2 cellular contexts compared by ENCODE assay signal in the genomic region with DNA sequence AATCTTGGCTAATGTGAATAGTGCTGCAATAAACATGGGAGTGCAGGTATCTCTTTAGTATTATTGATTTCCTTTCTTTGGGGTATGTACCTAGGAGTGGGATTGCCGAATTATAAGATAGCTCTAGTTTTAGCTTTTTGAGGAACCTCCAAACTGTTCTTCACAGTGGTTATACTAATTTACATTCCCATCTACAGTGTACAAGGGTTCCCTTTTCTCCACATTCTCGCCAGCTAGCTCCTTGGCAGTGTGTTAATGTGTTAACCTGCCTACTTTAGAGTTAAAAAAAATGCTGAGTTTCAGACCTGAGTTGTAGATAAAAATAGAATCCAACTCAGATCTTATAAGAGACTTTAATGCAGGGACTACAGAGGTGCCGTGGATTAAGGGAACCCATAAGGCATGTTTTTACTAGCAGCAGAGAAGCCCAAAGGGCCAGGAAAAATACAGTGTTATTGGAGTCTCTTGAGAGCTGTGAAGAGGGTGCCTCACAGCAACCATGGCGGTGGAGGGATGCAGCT.
TF ChIP-seq lines count a peak whose summit lies in the region.

No MANE protein-coding gene starts in this region.

TF ChIP-seq in GM23338, 12 proteins besides CTCF, POLR2A, EP300 and RAD21 (continued from another document):
- TF ChIP-seq CREB1 (CRISPR knock-in tag; IDR thresholded peaks at IDR 0.05; ENCODE audit: low read depth): no peak

TF ChIP-seq in WTC11, 78 proteins besides CTCF, POLR2A, EP300 and RAD21 (continued from another document):
- TF ChIP-seq, protein P1, sequence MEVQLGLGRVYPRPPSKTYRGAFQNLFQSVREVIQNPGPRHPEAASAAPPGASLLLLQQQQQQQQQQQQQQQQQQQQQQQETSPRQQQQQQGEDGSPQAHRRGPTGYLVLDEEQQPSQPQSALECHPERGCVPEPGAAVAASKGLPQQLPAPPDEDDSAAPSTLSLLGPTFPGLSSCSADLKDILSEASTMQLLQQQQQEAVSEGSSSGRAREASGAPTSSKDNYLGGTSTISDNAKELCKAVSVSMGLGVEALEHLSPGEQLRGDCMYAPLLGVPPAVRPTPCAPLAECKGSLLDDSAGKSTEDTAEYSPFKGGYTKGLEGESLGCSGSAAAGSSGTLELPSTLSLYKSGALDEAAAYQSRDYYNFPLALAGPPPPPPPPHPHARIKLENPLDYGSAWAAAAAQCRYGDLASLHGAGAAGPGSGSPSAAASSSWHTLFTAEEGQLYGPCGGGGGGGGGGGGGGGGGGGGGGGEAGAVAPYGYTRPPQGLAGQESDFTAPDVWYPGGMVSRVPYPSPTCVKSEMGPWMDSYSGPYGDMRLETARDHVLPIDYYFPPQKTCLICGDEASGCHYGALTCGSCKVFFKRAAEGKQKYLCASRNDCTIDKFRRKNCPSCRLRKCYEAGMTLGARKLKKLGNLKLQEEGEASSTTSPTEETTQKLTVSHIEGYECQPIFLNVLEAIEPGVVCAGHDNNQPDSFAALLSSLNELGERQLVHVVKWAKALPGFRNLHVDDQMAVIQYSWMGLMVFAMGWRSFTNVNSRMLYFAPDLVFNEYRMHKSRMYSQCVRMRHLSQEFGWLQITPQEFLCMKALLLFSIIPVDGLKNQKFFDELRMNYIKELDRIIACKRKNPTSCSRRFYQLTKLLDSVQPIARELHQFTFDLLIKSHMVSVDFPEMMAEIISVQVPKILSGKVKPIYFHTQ (CRISPR knock-in tag; IDR thresholded peaks at IDR 0.05): no peak
- no peak for TF ChIP-seq TEAD1 (CRISPR knock-in tag; IDR thresholded peaks at IDR 0.05)
- TF ChIP-seq MXD4 (CRISPR knock-in tag; IDR thresholded peaks at IDR 0.05; ENCODE audit: borderline replicate concordance): no peak
- no peak for TF ChIP-seq ZNF263 (CRISPR knock-in tag; IDR thresholded peaks at IDR 0.05; ENCODE audit: low read depth)
- no peak for TF ChIP-seq ZNF219 (CRISPR knock-in tag; IDR thresholded peaks at IDR 0.05; ENCODE audit: borderline replicate concordance)
- TF ChIP-seq, protein P2, sequence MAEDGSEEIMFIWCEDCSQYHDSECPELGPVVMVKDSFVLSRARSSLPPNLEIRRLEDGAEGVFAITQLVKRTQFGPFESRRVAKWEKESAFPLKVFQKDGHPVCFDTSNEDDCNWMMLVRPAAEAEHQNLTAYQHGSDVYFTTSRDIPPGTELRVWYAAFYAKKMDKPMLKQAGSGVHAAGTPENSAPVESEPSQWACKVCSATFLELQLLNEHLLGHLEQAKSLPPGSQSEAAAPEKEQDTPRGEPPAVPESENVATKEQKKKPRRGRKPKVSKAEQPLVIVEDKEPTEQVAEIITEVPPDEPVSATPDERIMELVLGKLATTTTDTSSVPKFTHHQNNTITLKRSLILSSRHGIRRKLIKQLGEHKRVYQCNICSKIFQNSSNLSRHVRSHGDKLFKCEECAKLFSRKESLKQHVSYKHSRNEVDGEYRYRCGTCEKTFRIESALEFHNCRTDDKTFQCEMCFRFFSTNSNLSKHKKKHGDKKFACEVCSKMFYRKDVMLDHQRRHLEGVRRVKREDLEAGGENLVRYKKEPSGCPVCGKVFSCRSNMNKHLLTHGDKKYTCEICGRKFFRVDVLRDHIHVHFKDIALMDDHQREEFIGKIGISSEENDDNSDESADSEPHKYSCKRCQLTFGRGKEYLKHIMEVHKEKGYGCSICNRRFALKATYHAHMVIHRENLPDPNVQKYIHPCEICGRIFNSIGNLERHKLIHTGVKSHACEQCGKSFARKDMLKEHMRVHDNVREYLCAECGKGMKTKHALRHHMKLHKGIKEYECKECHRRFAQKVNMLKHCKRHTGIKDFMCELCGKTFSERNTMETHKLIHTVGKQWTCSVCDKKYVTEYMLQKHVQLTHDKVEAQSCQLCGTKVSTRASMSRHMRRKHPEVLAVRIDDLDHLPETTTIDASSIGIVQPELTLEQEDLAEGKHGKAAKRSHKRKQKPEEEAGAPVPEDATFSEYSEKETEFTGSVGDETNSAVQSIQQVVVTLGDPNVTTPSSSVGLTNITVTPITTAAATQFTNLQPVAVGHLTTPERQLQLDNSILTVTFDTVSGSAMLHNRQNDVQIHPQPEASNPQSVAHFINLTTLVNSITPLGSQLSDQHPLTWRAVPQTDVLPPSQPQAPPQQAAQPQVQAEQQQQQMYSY (CRISPR knock-in tag; IDR thresholded peaks at IDR 0.05): no peak
- TF ChIP-seq ZNF416 (CRISPR knock-in tag; IDR thresholded peaks at IDR 0.05): no peak
- TF ChIP-seq SMAD3 (CRISPR knock-in tag; IDR thresholded peaks at IDR 0.05; ENCODE audit: borderline replicate concordance): no peak
- no peak for TF ChIP-seq SP1 (CRISPR knock-in tag; conservative IDR thresholded peaks at IDR 0.05)
- TF ChIP-seq, protein P3, sequence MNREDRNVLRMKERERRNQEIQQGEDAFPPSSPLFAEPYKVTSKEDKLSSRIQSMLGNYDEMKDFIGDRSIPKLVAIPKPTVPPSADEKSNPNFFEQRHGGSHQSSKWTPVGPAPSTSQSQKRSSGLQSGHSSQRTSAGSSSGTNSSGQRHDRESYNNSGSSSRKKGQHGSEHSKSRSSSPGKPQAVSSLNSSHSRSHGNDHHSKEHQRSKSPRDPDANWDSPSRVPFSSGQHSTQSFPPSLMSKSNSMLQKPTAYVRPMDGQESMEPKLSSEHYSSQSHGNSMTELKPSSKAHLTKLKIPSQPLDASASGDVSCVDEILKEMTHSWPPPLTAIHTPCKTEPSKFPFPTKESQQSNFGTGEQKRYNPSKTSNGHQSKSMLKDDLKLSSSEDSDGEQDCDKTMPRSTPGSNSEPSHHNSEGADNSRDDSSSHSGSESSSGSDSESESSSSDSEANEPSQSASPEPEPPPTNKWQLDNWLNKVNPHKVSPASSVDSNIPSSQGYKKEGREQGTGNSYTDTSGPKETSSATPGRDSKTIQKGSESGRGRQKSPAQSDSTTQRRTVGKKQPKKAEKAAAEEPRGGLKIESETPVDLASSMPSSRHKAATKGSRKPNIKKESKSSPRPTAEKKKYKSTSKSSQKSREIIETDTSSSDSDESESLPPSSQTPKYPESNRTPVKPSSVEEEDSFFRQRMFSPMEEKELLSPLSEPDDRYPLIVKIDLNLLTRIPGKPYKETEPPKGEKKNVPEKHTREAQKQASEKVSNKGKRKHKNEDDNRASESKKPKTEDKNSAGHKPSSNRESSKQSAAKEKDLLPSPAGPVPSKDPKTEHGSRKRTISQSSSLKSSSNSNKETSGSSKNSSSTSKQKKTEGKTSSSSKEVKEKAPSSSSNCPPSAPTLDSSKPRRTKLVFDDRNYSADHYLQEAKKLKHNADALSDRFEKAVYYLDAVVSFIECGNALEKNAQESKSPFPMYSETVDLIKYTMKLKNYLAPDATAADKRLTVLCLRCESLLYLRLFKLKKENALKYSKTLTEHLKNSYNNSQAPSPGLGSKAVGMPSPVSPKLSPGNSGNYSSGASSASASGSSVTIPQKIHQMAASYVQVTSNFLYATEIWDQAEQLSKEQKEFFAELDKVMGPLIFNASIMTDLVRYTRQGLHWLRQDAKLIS (CRISPR knock-in tag; IDR thresholded peaks at IDR 0.05; ENCODE audit: borderline replicate concordance): no peak
- TF ChIP-seq, protein P4, sequence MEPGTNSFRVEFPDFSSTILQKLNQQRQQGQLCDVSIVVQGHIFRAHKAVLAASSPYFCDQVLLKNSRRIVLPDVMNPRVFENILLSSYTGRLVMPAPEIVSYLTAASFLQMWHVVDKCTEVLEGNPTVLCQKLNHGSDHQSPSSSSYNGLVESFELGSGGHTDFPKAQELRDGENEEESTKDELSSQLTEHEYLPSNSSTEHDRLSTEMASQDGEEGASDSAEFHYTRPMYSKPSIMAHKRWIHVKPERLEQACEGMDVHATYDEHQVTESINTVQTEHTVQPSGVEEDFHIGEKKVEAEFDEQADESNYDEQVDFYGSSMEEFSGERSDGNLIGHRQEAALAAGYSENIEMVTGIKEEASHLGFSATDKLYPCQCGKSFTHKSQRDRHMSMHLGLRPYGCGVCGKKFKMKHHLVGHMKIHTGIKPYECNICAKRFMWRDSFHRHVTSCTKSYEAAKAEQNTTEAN (CRISPR knock-in tag; IDR thresholded peaks at IDR 0.05): no peak
- TF ChIP-seq, protein P5, sequence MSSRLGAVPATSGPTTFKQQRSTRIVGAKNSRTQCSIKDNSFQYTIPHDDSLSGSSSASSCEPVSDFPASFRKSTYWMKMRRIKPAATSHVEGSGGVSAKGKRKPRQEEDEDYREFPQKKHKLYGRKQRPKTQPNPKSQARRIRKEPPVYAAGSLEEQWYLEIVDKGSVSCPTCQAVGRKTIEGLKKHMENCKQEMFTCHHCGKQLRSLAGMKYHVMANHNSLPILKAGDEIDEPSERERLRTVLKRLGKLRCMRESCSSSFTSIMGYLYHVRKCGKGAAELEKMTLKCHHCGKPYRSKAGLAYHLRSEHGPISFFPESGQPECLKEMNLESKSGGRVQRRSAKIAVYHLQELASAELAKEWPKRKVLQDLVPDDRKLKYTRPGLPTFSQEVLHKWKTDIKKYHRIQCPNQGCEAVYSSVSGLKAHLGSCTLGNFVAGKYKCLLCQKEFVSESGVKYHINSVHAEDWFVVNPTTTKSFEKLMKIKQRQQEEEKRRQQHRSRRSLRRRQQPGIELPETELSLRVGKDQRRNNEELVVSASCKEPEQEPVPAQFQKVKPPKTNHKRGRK (CRISPR knock-in tag; IDR thresholded peaks at IDR 0.05; ENCODE audit: borderline replicate concordance): no peak
- TF ChIP-seq, protein P6, sequence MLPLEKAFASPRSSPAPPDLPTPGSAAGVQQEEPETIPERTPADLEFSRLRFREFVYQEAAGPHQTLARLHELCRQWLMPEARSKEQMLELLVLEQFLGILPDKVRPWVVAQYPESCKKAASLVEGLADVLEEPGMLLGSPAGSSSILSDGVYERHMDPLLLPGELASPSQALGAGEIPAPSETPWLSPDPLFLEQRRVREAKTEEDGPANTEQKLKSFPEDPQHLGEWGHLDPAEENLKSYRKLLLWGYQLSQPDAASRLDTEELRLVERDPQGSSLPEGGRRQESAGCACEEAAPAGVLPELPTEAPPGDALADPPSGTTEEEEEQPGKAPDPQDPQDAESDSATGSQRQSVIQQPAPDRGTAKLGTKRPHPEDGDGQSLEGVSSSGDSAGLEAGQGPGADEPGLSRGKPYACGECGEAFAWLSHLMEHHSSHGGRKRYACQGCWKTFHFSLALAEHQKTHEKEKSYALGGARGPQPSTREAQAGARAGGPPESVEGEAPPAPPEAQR (CRISPR knock-in tag; IDR thresholded peaks at IDR 0.05): no peak
- TF ChIP-seq TCF7 (CRISPR knock-in tag; IDR thresholded peaks at IDR 0.05; ENCODE audit: low read depth): no peak
- no peak for TF ChIP-seq CBFB (CRISPR knock-in tag; IDR thresholded peaks at IDR 0.05; ENCODE audit: low read depth)
- TF ChIP-seq, protein P7, sequence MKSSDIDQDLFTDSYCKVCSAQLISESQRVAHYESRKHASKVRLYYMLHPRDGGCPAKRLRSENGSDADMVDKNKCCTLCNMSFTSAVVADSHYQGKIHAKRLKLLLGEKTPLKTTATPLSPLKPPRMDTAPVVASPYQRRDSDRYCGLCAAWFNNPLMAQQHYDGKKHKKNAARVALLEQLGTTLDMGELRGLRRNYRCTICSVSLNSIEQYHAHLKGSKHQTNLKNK (CRISPR knock-in tag; IDR thresholded peaks at IDR 0.05): no peak
- TF ChIP-seq, protein P8, sequence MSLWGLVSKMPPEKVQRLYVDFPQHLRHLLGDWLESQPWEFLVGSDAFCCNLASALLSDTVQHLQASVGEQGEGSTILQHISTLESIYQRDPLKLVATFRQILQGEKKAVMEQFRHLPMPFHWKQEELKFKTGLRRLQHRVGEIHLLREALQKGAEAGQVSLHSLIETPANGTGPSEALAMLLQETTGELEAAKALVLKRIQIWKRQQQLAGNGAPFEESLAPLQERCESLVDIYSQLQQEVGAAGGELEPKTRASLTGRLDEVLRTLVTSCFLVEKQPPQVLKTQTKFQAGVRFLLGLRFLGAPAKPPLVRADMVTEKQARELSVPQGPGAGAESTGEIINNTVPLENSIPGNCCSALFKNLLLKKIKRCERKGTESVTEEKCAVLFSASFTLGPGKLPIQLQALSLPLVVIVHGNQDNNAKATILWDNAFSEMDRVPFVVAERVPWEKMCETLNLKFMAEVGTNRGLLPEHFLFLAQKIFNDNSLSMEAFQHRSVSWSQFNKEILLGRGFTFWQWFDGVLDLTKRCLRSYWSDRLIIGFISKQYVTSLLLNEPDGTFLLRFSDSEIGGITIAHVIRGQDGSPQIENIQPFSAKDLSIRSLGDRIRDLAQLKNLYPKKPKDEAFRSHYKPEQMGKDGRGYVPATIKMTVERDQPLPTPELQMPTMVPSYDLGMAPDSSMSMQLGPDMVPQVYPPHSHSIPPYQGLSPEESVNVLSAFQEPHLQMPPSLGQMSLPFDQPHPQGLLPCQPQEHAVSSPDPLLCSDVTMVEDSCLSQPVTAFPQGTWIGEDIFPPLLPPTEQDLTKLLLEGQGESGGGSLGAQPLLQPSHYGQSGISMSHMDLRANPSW (CRISPR knock-in tag; conservative IDR thresholded peaks at IDR 0.05; ENCODE audit: low read depth): no peak
